In the genomic region with DNA sequence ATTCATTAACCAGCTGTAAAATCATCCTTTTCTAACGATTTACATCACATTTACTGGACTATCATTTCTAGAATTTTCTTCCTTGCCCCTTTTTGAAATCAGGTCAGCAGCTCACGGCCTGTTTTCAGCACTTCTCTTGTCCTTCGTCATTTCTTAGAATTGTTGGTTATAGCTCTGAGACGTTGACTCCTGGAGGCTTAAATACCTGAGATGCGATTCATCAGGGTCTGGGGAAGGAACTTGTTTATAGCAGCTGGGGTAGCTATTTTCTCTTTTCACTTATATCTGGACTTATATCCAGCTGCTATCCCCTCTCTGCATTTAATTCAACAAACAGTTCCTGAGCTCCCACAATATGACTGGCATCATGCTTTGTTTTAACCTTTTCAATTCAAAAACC, we compare ENCODE assay signal across 19 cellular contexts.
DNase-seq lines count a peak whose midpoint lies in the region; ATAC-seq, FAIRE-seq and TF ChIP-seq lines count a peak whose summit lies in the region.
"Had no signal": no experiment of that assay in that cellular context is flagged by ENCODE, and none has a peak within 500 bp of the region (broad histone marks: within the 10 kb centered on the region; RNA-seq: fewer than 3 reads in every experiment).

No MANE protein-coding gene starts in this region.

- DNase-seq in HTR-8/SVneo (ENCODE audit: insufficient read length, low spot score), result peak; percentile 84
- peak; percentile 80 for DNase-seq in brain microvascular endothelial cell
- DNase-seq in foreskin keratinocyte, result peak; percentile 29 to 78
- peak; percentile 58 for DNase-seq in urothelium cell line (ENCODE audit: low spot score)
- no peak for DNase-seq in GOT3 (lab: John Stamatoyannopoulos, UW)
- DNase-seq in central memory CD4-positive, alpha-beta T cell, result no peak
- no peak for DNase-seq in activated naive CD4-positive, alpha-beta T cell treated with anti-CD3 and anti-CD28 coated beads, Interleukin-2, amount 50 U/mL, for 72 hours (ENCODE audit: low spot score in 2 of 2)
- DNase-seq: activated CD4-positive, alpha-beta T cell treated with anti-CD3 and anti-CD28 coated beads, Interleukin-2, amount 50 U/mL, for 48 hours; activated naive CD8-positive, alpha-beta T cell treated with anti-CD3 and anti-CD28 coated beads, Interleukin-2, amount 10 ng/mL, durations not matched to agents 7 days and 5 days; activated T-cell treated with anti-CD3 and anti-CD28 coated beads, Interleukin-2, amount 50 U/mL, for 4 hours; CD4-positive, alpha-beta memory T cell; colonic mucosa; erythroblast; left colon; NCI-H2171 had no signal

- in situ Hi-C loops in brain microvascular endothelial cell (cut with HindIII; ENCODE audit: low pct_ligation_motif_present, low sequenced_read_pairs), result no loop called here

- no peaks in the 10 kb centered on the region for H3K36me3 ChIP-seq in brain microvascular endothelial cell (replicated peaks)
- H3K36me3 ChIP-seq: colonic mucosa had no signal

- H3K9me3 Mint-ChIP-seq in activated naive CD4-positive, alpha-beta T cell treated with anti-CD3 and anti-CD28 coated beads, Interleukin-2, amount 50 U/mL, for 72 hours, result peaks cover 0 to 15% of the 10 kb centered on the region in 2 donors
- H3K9me3 Mint-ChIP-seq: activated T-cell treated with anti-CD3 and anti-CD28 coated beads, Interleukin-2, amount 50 U/mL, for 4 hours had no signal

- no peaks in the 10 kb centered on the region for H3K4me1 ChIP-seq in foreskin keratinocyte
- H3K4me1 ChIP-seq: colonic mucosa had no signal

- peak overlapping the region; percentile 59 for H3K27ac ChIP-seq in brain microvascular endothelial cell
- H3K27ac ChIP-seq in foreskin keratinocyte, result no peak overlapping the region
- H3K27ac ChIP-seq: colonic mucosa, VCaP had no signal

- H3K27me3 ChIP-seq in brain microvascular endothelial cell (replicated peaks) (no peaks in the 10 kb centered on the region), foreskin keratinocyte (no peaks in the 10 kb centered on the region)
- H3K27me3 ChIP-seq: colonic mucosa had no signal

- no peak overlapping the region for H3K27ac Mint-ChIP-seq in activated naive CD4-positive, alpha-beta T cell treated with anti-CD3 and anti-CD28 coated beads, Interleukin-2, amount 50 U/mL, for 72 hours
- H3K27ac Mint-ChIP-seq: activated naive CD8-positive, alpha-beta T cell treated with anti-CD3 and anti-CD28 coated beads, Interleukin-2, amount 10 ng/mL, durations not matched to agents 7 days and 5 days; CD4-positive, alpha-beta memory T cell; stimulated activated memory B cell treated with anti-CD40 and anti-IgM and Interleukin-4, amounts not matched to agents 10 μg/mL and 1 μg/mL and 100 μg/mL, for 72 hours had no signal

- ATAC-seq in foreskin keratinocyte, result no peak
- ATAC-seq in activated naive CD4-positive, alpha-beta T cell treated with anti-CD3 and anti-CD28 coated beads, Interleukin-2, amount 50 U/mL, for 72 hours, result no peak
- ATAC-seq: activated T-cell treated with anti-CD3 and anti-CD28 coated beads, Interleukin-2, amount 50 U/mL, for 4 hours; K562; left colon; stimulated activated memory B cell treated with anti-CD40 and anti-IgM and Interleukin-4, amounts not matched to agents 10 μg/mL and 1 μg/mL and 100 μg/mL, for 72 hours had no signal

- FAIRE-seq in HTR-8/SVneo (lab: Jason Lieb, UNC), result no peak
- no peak for FAIRE-seq in urothelium cell line (lab: Jason Lieb, UNC)
- FAIRE-seq: K562, RCC 7860 had no signal

- TF ChIP-seq CTCF in brain microvascular endothelial cell (IDR thresholded peaks at IDR 0.05; ENCODE audit: low read depth, low read length, missing control alignments), result no peak
- TF ChIP-seq CTCF in foreskin keratinocyte (conservative IDR thresholded peaks at IDR 0.05), result no peak

- no peak overlapping the region for H3K4me3 ChIP-seq in brain microvascular endothelial cell (ENCODE audit: low read depth, low read length)
- H3K4me3 ChIP-seq: colonic mucosa, K562 had no signal

- peaks cover 5 to 7% of the 10 kb centered on the region in 2 donors for H3K36me3 Mint-ChIP-seq in activated naive CD4-positive, alpha-beta T cell treated with anti-CD3 and anti-CD28 coated beads, Interleukin-2, amount 50 U/mL, for 72 hours
- H3K36me3 Mint-ChIP-seq: CD4-positive, alpha-beta memory T cell; stimulated activated memory B cell treated with anti-CD40 and anti-IgM and Interleukin-4, amounts not matched to agents 10 μg/mL and 1 μg/mL and 100 μg/mL, for 72 hours had no signal

Comparison
In these comparisons a context has a peak if more than half of its experiments do, and no peak if none do; other contexts are left out.
1. DNase-seq: peak in HTR-8/SVneo (single experiment), brain microvascular endothelial cell (single experiment), foreskin keratinocyte (2 of 2) and urothelium cell line (single experiment); none in GOT3 (single experiment), central memory CD4-positive, alpha-beta T cell (single experiment) and activated naive CD4-positive, alpha-beta T cell treated with anti-CD3 and anti-CD28 coated beads, Interleukin-2, amount 50 U/mL, for 72 hours (0 of 2).